ENCODE assay signal across 16 cellular contexts in the genomic region with DNA sequence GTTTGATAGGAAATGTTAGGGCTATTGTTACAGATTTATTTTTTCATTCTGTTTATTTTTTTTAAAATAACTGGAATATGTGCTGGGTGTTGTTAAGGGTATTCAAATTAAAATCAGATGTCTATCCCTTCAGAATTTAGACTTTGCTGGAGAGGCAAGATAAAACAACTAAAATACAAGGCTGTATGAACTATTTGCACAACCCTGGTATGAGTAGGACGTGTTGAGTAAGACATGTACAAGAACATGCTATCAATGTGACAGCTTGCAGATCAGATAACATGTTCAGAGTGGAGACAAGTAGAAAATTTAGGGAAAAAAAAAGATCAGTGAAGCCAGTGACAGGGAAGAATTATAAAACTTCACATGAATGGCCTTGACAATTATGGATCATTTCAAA.
DNase-seq lines count a peak whose midpoint lies in the region; ATAC-seq and TF ChIP-seq lines count a peak whose summit lies in the region.
"Had no signal": no experiment of that assay in that cellular context is flagged by ENCODE, and none has a peak within 500 bp of the region (broad histone marks: within the 10 kb centered on the region; RNA-seq: fewer than 3 reads in every experiment).

No MANE protein-coding gene starts in this region.

- peak overlapping the region; percentile 50 for H2BK120ac ChIP-seq in IMR-90 (ENCODE audit: low read depth, low read length)

- BruUV-seq in IMR-90 (replicated peaks; lab: Mats Ljungman, UMichigan): no TSS peak
- no TSS peak for BruUV-seq in PC-3 (replicated peaks; lab: Mats Ljungman, UMichigan)

- intact Hi-C loops in IMR-90 (cut with micrococcal nuclease): loop anchor here (5.0 kb wide), 1 partner anchor 211 kb away; no protein-coding TSS in a partner anchor
- intact Hi-C loops in PC-3 (cut with micrococcal nuclease): no loop called here
- intact Hi-C loops in left ventricle myocardium inferior (cut with micrococcal nuclease): no loop called here

- H3K36me3 ChIP-seq in IMR-90 (ENCODE audit: control insufficient read depth, insufficient read depth, low read length): no peaks in the 10 kb centered on the region
- H3K36me3 ChIP-seq in PC-3 (ENCODE audit: low read depth, low read length): no peaks in the 10 kb centered on the region
- H3K36me3 ChIP-seq in left ventricle myocardium inferior: no peaks in the 10 kb centered on the region
- H3K36me3 ChIP-seq: BE2C had no signal

- TF ChIP-seq CTCF in IMR-90 (conservative IDR thresholded peaks at IDR 0.05; ENCODE audit: low read depth, low read length) (no peak), epithelial cell of esophagus (IDR thresholded peaks at IDR 0.05; ENCODE audit: insufficient read depth, low read depth, low read length, missing control alignments) (no peak), fibroblast of the aortic adventitia (IDR thresholded peaks at IDR 0.05; ENCODE audit: insufficient read depth, low read length) (no peak), GM13976 (IDR thresholded peaks at IDR 0.05; ENCODE audit: borderline replicate concordance, control extremely low read depth, extremely low read depth, insufficient read depth, missing control alignments) (no peak), PC-3 (conservative IDR thresholded peaks at IDR 0.05; ENCODE audit: low read depth, low read length) (no peak), left ventricle myocardium inferior (IDR thresholded peaks at IDR 0.05; ENCODE audit: borderline replicate concordance) (no peak)

- no peak for TF ChIP-seq POLR2A in IMR-90 (IDR thresholded peaks at IDR 0.05; ENCODE audit: low read depth, low read length)

- H3K9me3 ChIP-seq in IMR-90 (ENCODE audit: control insufficient read depth, insufficient read depth, low read length) (peaks cover under 1% of the 10 kb centered on the region; the same call in 1 of the 2 replicates), PC-3 (ENCODE audit: low read length) (no peaks in the 10 kb centered on the region), left ventricle myocardium inferior (replicated peaks) (no peaks in the 10 kb centered on the region)
- H3K9me3 ChIP-seq: BE2C had no signal

- H2AK9ac ChIP-seq in IMR-90 (replicated peaks; ENCODE audit: low read depth, low read length, poor library complexity): no peak overlapping the region

- H3K9me1 ChIP-seq in IMR-90 (ENCODE audit: insufficient read depth, low read length): peaks cover 6% of the 10 kb centered on the region

- H3K9ac ChIP-seq in IMR-90 (ENCODE audit: low read depth, low read length) (no peak overlapping the region), PC-3 (ENCODE audit: low read length) (no peak overlapping the region)
- H3K9ac ChIP-seq: GM23248 had no signal

- TF ChIP-seq RAD21 in IMR-90 (IDR thresholded peaks at IDR 0.05; ENCODE audit: low read length): no peak

- no peaks in the 10 kb centered on the region for H3K9me2 ChIP-seq in PC-3 (replicated peaks; ENCODE audit: low read length)

- H2BK20ac ChIP-seq in IMR-90 (ENCODE audit: low read depth, low read length): peak overlapping the region; percentile 14; the same call in 1 of the 2 replicates

- in situ Hi-C loops in IMR-90 (cut with MboI; ENCODE audit: low sequenced_read_pairs) (no loop called here), GM13976 (cut with MboI; ENCODE audit: low sequenced_read_pairs, unreplicated experiment) (no loop called here)

- DNase-seq in IMR-90: no peak
- peak; percentile 11 for DNase-seq in epithelial cell of esophagus (ENCODE audit: low read depth)
- DNase-seq in fibroblast of the aortic adventitia (ENCODE audit: low read depth): peak; percentile 22
- no peak for DNase-seq in GM13976 (ENCODE audit: low spot score)
- no peak for DNase-seq in activated CD4-positive, CD25-positive, alpha-beta regulatory T cell treated with anti-CD3 and anti-CD28 coated beads, Interleukin-2, amount 50 U/mL, for 72 hours
- no peak for DNase-seq in PC-3
- DNase-seq in left ventricle myocardium inferior: no peak
- DNase-seq: ACHN; BE2C; CD4-positive, alpha-beta memory T cell; DMS79 treated with DMSO at 0.1 percent for 48 hours; EL; GM23248; KG1 had no signal

- H3K27me3 ChIP-seq in IMR-90 (ENCODE audit: control insufficient read depth, insufficient read depth, low read length) (no peaks in the 10 kb centered on the region), PC-3 (ENCODE audit: low read length) (no peaks in the 10 kb centered on the region), left ventricle myocardium inferior (ENCODE audit: low read depth) (no peaks in the 10 kb centered on the region)
- H3K27me3 ChIP-seq: BE2C had no signal

- no peaks in the 10 kb centered on the region for H4K20me1 ChIP-seq in IMR-90 (ENCODE audit: insufficient read depth, low read length)
- no peaks in the 10 kb centered on the region for H4K20me1 ChIP-seq in PC-3 (ENCODE audit: low read length)

- CTCF ChIA-PET in IMR-90 (lab: Yijun Ruan, JAX) (no interaction called here), PC-3 (lab: Charles Lee) (no interaction called here)

- no CpG with 5 or more reads among the region's 1 CpG for WGBS in IMR-90 (ENCODE audit: extremely low coverage in 2 of 2, insufficient read length in 1 of 2), 2 experiments

- H2BK5ac ChIP-seq in IMR-90 (ENCODE audit: low read depth, low read length, poor library complexity, severe bottlenecking): peak overlapping the region; percentile 96

- no peak overlapping the region for H3K27ac ChIP-seq in IMR-90 (ENCODE audit: insufficient read depth, low read length)
- no peak overlapping the region for H3K27ac ChIP-seq in PC-3 (ENCODE audit: low read length)
- no peak overlapping the region for H3K27ac ChIP-seq in left ventricle myocardium inferior (replicated peaks)
- H3K27ac ChIP-seq: C4-2B had no signal

- no peak for ATAC-seq in IMR-90 (ENCODE audit: low read depth)
- no peak for ATAC-seq in PC-3
- ATAC-seq: HCT116 had no signal

- H3K18ac ChIP-seq in IMR-90 (ENCODE audit: low read depth, low read length): peak overlapping the region; percentile 99; the same call in 1 of the 2 replicates

- H3K4me2 ChIP-seq in IMR-90 (ENCODE audit: low read depth, low read length) (no peak overlapping the region), PC-3 (ENCODE audit: low read length) (no peak overlapping the region)

- peaks cover 3% of the 10 kb centered on the region in 2 experiments; a peak in 2 of 4 replicates for H3K79me1 ChIP-seq in IMR-90 (ENCODE audit: low read depth in 1 of 2, low read length in 2 of 2)

- no peak overlapping the region for H3K4ac ChIP-seq in IMR-90 (ENCODE audit: low read depth, low read length)

- H3K56ac ChIP-seq in IMR-90 (ENCODE audit: extremely low read depth, insufficient read depth, low read length): no peak overlapping the region

- H2AFZ ChIP-seq in IMR-90 (replicated peaks; ENCODE audit: low read length, poor library complexity): no peak overlapping the region
- H2AFZ ChIP-seq in PC-3 (ENCODE audit: low read length): no peak overlapping the region

- peak overlapping the region; percentile 95; the same call in 1 of the 2 replicates for H4K5ac ChIP-seq in IMR-90 (ENCODE audit: low read depth, low read length)

- peak overlapping the region; percentile 33 for H2AK5ac ChIP-seq in IMR-90 (ENCODE audit: low read depth, low read length)

- H3K79me2 ChIP-seq in PC-3 (ENCODE audit: low read length): no peaks in the 10 kb centered on the region

- H2BK15ac ChIP-seq in IMR-90 (ENCODE audit: low read depth, low read length): peak overlapping the region; percentile 89

- no peak overlapping the region for H3K4me3 ChIP-seq in IMR-90 (ENCODE audit: insufficient read depth, low read depth, low read length)
- H3K4me3 ChIP-seq in epithelial cell of esophagus (ENCODE audit: low read length): no peak overlapping the region
- H3K4me3 ChIP-seq in fibroblast of the aortic adventitia (ENCODE audit: low read depth, low read length): no peak overlapping the region
- no peak overlapping the region for H3K4me3 ChIP-seq in PC-3 (ENCODE audit: low read length)
- H3K4me3 ChIP-seq in left ventricle myocardium inferior: no peak overlapping the region
- H3K4me3 ChIP-seq: GM23248 had no signal

- POLR2A ChIA-PET in IMR-90 (lab: Charles Lee; ENCODE audit: unreplicated experiment) (no interaction called here), PC-3 (lab: Charles Lee; ENCODE audit: unreplicated experiment) (no interaction called here)

- no peak overlapping the region for H3K14ac ChIP-seq in IMR-90 (replicated peaks; ENCODE audit: low read depth, low read length)

- no peaks in the 10 kb centered on the region for H3F3A ChIP-seq in PC-3 (ENCODE audit: low read length, unreplicated experiment)

- H3K23ac ChIP-seq in IMR-90 (ENCODE audit: low read depth, low read length): no peak overlapping the region

- peak overlapping the region; percentile 69 for H4K91ac ChIP-seq in IMR-90 (ENCODE audit: insufficient read depth, low read depth, low read length)

- dilution Hi-C loops in IMR-90 (cut with HindIII; ENCODE audit: low sequenced_read_pairs, unreplicated experiment): no loop called here

- peak overlapping the region; percentile 85 to 88 for H4K8ac ChIP-seq in IMR-90 (ENCODE audit: low read depth in 2 of 2, low read length in 2 of 2)

- H3K4me1 ChIP-seq in IMR-90 (ENCODE audit: control insufficient read depth, insufficient read depth, low read length) (peaks cover 10% of the 10 kb centered on the region), PC-3 (ENCODE audit: insufficient read depth, low read length) (peaks cover 9% of the 10 kb centered on the region), left ventricle myocardium inferior (no peaks in the 10 kb centered on the region)
- H3K4me1 ChIP-seq: BE2C had no signal

TF ChIP-seq in IMR-90, 13 proteins besides CTCF, POLR2A, EP300 and RAD21 (continues in another document):
- TF ChIP-seq MAFK (IDR thresholded peaks at IDR 0.05; ENCODE audit: low read depth, low read length) (no peak), CEBPB (IDR thresholded peaks at IDR 0.05; ENCODE audit: low read depth, low read length) (no peak), FOS (IDR thresholded peaks at IDR 0.05; ENCODE audit: low read depth, low read length) (no peak), NFE2L2 (IDR thresholded peaks at IDR 0.05; ENCODE audit: low read depth, low read length) (no peak), MXI1 (IDR thresholded peaks at IDR 0.05; ENCODE audit: borderline replicate concordance, low read depth, low read length) (no peak), RCOR1 (IDR thresholded peaks at IDR 0.05; ENCODE audit: insufficient replicate concordance, low read length) (no peak), ELK1 (IDR thresholded peaks at IDR 0.05; ENCODE audit: borderline replicate concordance, low read depth, low read length) (no peak)

Comparison
In these comparisons a context has a peak if more than half of its experiments do, and no peak if none do; other contexts are left out.
1. DNase-seq: peak in epithelial cell of esophagus (single experiment) and fibroblast of the aortic adventitia (single experiment); none in IMR-90 (single experiment), GM13976 (single experiment), activated CD4-positive, CD25-positive, alpha-beta regulatory T cell treated with anti-CD3 and anti-CD28 coated beads, Interleukin-2, amount 50 U/mL, for 72 hours (single experiment), PC-3 (single experiment) and left ventricle myocardium inferior (single experiment).